Comparison of ENCODE assay signal across 16 cellular contexts in genomic region chr7:142611566-142612250, GRCh38.
DNase-seq lines count a peak whose midpoint lies in the region; ATAC-seq and TF ChIP-seq lines count a peak whose summit lies in the region.
"Had no signal": no experiment of that assay in that cellular context is flagged by ENCODE, and none has a peak within 500 bp of the region (broad histone marks: within the 10 kb centered on the region; RNA-seq: fewer than 3 reads in every experiment).

No MANE protein-coding gene starts in this region.

- TF ChIP-seq CTCF in choroid plexus epithelial cell (conservative IDR thresholded peaks at IDR 0.05; ENCODE audit: low read depth, low read length) (no peak), adrenal gland (IDR thresholded peaks at IDR 0.05) (no peak)

- peaks cover 56% of the 10 kb centered on the region for H3K4me1 Mint-ChIP-seq in activated T-cell treated with anti-CD3 and anti-CD28 coated beads, Interleukin-2, amount 50 U/mL, for 72 hours (ENCODE audit: low read depth)
- H3K4me1 Mint-ChIP-seq: IgD-negative memory B cell; stimulated activated memory B cell treated with anti-CD40 and anti-IgM and Interleukin-4, amounts not matched to agents 10 μg/mL and 1 μg/mL and 100 μg/mL, for 72 hours had no signal

- no peak for DNase-seq in activated T-cell treated with anti-CD3 and anti-CD28 coated beads, Interleukin-2, amount 50 U/mL, for 72 hours
- no peak for DNase-seq in activated T-cell treated with anti-CD3 and anti-CD28 coated beads, Interleukin-2, amount 50 U/mL, for 48 hours
- peak; percentile 33 for DNase-seq in RPMI8226
- peak; percentile 69 for DNase-seq in choroid plexus epithelial cell (ENCODE audit: low read depth)
- peak; percentile 30 for DNase-seq in retina
- DNase-seq in G401 (ENCODE audit: low spot score) = no peak
- DNase-seq in adrenal gland = no peak
- DNase-seq: activated naive CD4-positive, alpha-beta T cell treated with anti-CD3 and anti-CD28 coated beads, Interleukin-2, amount 10 ng/mL, durations not matched to agents 7 days and 5 days; effector CD4-positive, alpha-beta T cell; NCI-H1105; SHP77 treated with DMSO at 0.1 percent for 48 hours had no signal

- in situ Hi-C loops in G401 (cut with HindIII; ENCODE audit: low sequenced_read_pairs) = no loop called here

- H3K4me3 ChIP-seq in choroid plexus epithelial cell (ENCODE audit: low read depth, low read length) = no peak overlapping the region
- no peak overlapping the region for H3K4me3 ChIP-seq in adrenal gland
- H3K4me3 ChIP-seq: smooth muscle cell had no signal

- no peaks in the 10 kb centered on the region for H3K27me3 ChIP-seq in adrenal gland

- H3K9me3 Mint-ChIP-seq in activated T-cell treated with anti-CD3 and anti-CD28 coated beads, Interleukin-2, amount 50 U/mL, for 72 hours = no peaks in the 10 kb centered on the region
- H3K9me3 Mint-ChIP-seq: activated naive CD4-positive, alpha-beta T cell treated with anti-CD3 and anti-CD28 coated beads, Interleukin-2, amount 10 ng/mL, durations not matched to agents 7 days and 5 days; IgD-negative memory B cell; stimulated activated memory B cell treated with anti-CD40 and anti-IgM and Interleukin-4, amounts not matched to agents 10 μg/mL and 1 μg/mL and 100 μg/mL, for 72 hours; type B pancreatic cell had no signal

- no peak overlapping the region for H3K4me3 Mint-ChIP-seq in activated T-cell treated with anti-CD3 and anti-CD28 coated beads, Interleukin-2, amount 50 U/mL, for 72 hours
- H3K4me3 Mint-ChIP-seq: activated naive CD4-positive, alpha-beta T cell treated with anti-CD3 and anti-CD28 coated beads, Interleukin-2, amount 10 ng/mL, durations not matched to agents 7 days and 5 days; IgD-negative memory B cell; stimulated activated memory B cell treated with anti-CD40 and anti-IgM and Interleukin-4, amounts not matched to agents 10 μg/mL and 1 μg/mL and 100 μg/mL, for 72 hours; type B pancreatic cell had no signal

- intact Hi-C loops in adrenal gland (cut with DNase I) = no loop called here

- H3K9me3 ChIP-seq in adrenal gland (replicated peaks in 1 of 3) = no peaks in the 10 kb centered on the region

- 47 to 57% (median 54%) methylated on average over 7 to 8 of the region's 8 CpGs for WGBS in adrenal gland, 4 donors

- H3K4me1 ChIP-seq in adrenal gland (replicated peaks in 1 of 2) = peaks cover 0 to 9% of the 10 kb centered on the region in 2 donors

- peak in 1 of 2 donors; percentile 33 for ATAC-seq in activated T-cell treated with anti-CD3 and anti-CD28 coated beads, Interleukin-2, amount 50 U/mL, for 72 hours (replicated peaks in 1 of 2)
- no peak for ATAC-seq in GM21723 (IDR thresholded peaks at IDR 0.05; ENCODE audit: unreplicated experiment)
- ATAC-seq: stimulated activated memory B cell treated with anti-CD40 and anti-IgM and Interleukin-4, amounts not matched to agents 10 μg/mL and 1 μg/mL and 100 μg/mL, for 72 hours had no signal

- TF ChIP-seq POLR2A in adrenal gland (IDR thresholded peaks at IDR 0.05) = no peak

- no peaks in the 10 kb centered on the region for H3K27me3 Mint-ChIP-seq in activated T-cell treated with anti-CD3 and anti-CD28 coated beads, Interleukin-2, amount 50 U/mL, for 72 hours (ENCODE audit: low read depth)

- H3K27ac Mint-ChIP-seq in activated T-cell treated with anti-CD3 and anti-CD28 coated beads, Interleukin-2, amount 50 U/mL, for 72 hours = peak overlapping the region; percentile 60
- H3K27ac Mint-ChIP-seq: stimulated activated memory B cell treated with anti-CD40 and anti-IgM and Interleukin-4, amounts not matched to agents 10 μg/mL and 1 μg/mL and 100 μg/mL, for 72 hours; type B pancreatic cell had no signal

- H3K36me3 ChIP-seq in adrenal gland (replicated peaks in 1 of 2) = no peaks in the 10 kb centered on the region

- peak overlapping the region in 1 of 5 donors; percentile 22 for H3K27ac ChIP-seq in adrenal gland

- H3K36me3 Mint-ChIP-seq in activated T-cell treated with anti-CD3 and anti-CD28 coated beads, Interleukin-2, amount 50 U/mL, for 72 hours (ENCODE audit: insufficient read depth in 2 of 2) = no peaks in the 10 kb centered on the region
- H3K36me3 Mint-ChIP-seq: activated naive CD4-positive, alpha-beta T cell treated with anti-CD3 and anti-CD28 coated beads, Interleukin-2, amount 10 ng/mL, durations not matched to agents 7 days and 5 days; IgD-negative memory B cell; stimulated activated memory B cell treated with anti-CD40 and anti-IgM and Interleukin-4, amounts not matched to agents 10 μg/mL and 1 μg/mL and 100 μg/mL, for 72 hours; type B pancreatic cell had no signal

Comparison
In these comparisons a context has a peak if more than half of its experiments do, and no peak if none do; other contexts are left out.
1. DNase-seq: peak in RPMI8226 (single experiment), choroid plexus epithelial cell (single experiment) and retina (single experiment); none in activated T-cell treated with anti-CD3 and anti-CD28 coated beads, Interleukin-2, amount 50 U/mL, for 72 hours (0 of 2), activated T-cell treated with anti-CD3 and anti-CD28 coated beads, Interleukin-2, amount 50 U/mL, for 48 hours (0 of 2), G401 (single experiment) and adrenal gland (0 of 7).